8 cellular contexts compared by ENCODE assay signal in the genomic region with DNA sequence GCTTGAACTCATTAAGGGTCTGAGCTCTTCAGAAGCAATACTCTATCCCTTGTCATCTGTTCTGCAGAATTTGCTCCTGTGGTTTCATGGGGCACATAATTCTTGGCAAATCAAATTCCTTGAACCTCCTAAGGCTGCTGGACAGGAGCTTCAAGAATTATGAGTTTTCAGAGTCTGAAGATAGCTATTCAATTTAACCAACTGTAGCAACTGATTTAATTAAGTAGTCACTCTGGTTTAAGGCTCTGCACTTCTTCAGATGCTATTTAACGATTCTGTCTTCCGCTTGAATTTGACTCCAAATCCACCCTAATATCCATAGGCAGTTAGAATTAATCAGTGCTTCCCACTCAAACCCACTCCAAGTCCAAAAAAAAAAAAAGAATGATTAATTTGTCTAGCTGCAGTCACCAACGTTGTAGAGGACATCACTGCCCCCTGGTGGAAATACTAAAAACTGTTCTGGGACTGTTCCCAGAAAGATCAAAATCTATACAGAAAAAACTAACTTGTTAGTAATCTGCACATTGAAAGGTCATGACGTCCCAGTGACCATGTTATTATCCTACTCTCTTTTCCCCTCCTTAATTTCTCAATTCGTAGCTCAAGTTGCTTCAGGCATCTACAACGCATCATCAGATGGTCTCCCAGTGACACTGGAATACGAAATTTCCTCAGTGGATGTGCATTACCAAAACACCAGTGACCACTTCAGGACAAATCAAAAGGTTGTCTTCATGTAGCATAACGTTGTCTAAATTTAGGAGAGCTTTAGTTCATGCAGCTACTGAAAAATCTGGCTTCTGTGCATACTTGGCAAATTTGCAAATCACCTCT.
DNase-seq lines count a peak whose midpoint lies in the region; ATAC-seq lines count a peak whose summit lies in the region.

No MANE protein-coding gene starts in this region.

- ATAC-seq in Right ventricle myocardium superior (ENCODE audit: poor library complexity): peak; percentile 31
- no peak for ATAC-seq in Right ventricle myocardium inferior
- ATAC-seq in HG03342 (IDR thresholded peaks at IDR 0.05; ENCODE audit: unreplicated experiment): peak; percentile 40
- ATAC-seq in GM18873 (IDR thresholded peaks at IDR 0.05; ENCODE audit: low FRiP score, unreplicated experiment): no peak

- DNase-seq in Right ventricle myocardium superior (no peak), Right ventricle myocardium inferior (ENCODE audit: missing footprints) (no peak), RKO (ENCODE audit: low spot score) (peak; percentile 48), myocyte (ENCODE audit: low read depth) (peak; percentile 33), HuH-7 (ENCODE audit: low spot score) (no peak)
- peak; percentile 7 for DNase-seq in effector CD4-positive, alpha-beta T cell

- intact Hi-C loops in Right ventricle myocardium superior (cut with DNase I): loop anchor here (5.0 kb wide), 2 partner anchors 126 to 351 kb away; no protein-coding TSS in a partner anchor
- intact Hi-C loops in Right ventricle myocardium inferior (cut with DNase I): loop anchor here (10.0 kb wide), 1 partner anchor 348 kb away; no protein-coding TSS in a partner anchor

Comparison
In these comparisons a context has a peak if more than half of its experiments do, and no peak if none do; other contexts are left out.
1. ATAC-seq: peak in Right ventricle myocardium superior (single experiment) and HG03342 (single experiment); none in Right ventricle myocardium inferior (single experiment) and GM18873 (single experiment).
2. DNase-seq: peak in RKO (single experiment), effector CD4-positive, alpha-beta T cell (single experiment) and myocyte (single experiment); none in Right ventricle myocardium superior (single experiment), Right ventricle myocardium inferior (single experiment) and HuH-7 (single experiment).